ENCODE assay signal across 2 cellular contexts in the genomic region with DNA sequence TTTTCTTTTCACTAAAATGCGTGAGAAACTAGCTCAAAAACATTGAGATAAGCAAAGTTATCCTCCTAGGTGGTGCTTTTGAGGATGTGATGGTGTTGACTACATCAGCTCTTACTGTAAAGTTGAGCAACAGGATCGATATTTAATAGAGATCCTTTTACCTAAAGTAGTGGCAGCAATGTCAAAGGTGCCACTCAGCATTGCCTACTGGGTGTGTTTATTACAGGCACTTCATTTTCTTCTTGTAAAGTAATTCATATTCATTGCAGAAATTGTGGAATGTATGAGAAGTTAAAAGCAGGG.
TF ChIP-seq lines count a peak whose summit lies in the region.

No MANE protein-coding gene starts in this region.

TF ChIP-seq in H1, 55 proteins besides CTCF, POLR2A, EP300 and RAD21:
- TF ChIP-seq JUN (IDR thresholded peaks at IDR 0.05; ENCODE audit: low read depth, low read length) = no peak

TF ChIP-seq in GM12891, 5 proteins besides CTCF, POLR2A, EP300 and RAD21:
- no peak for TF ChIP-seq SPI1 (IDR thresholded peaks at IDR 0.05; ENCODE audit: low read depth, low read length)
- no peak for TF ChIP-seq POLR2AphosphoS5 (IDR thresholded peaks at IDR 0.05; ENCODE audit: low read depth, low read length)
- no peak for TF ChIP-seq PAX5 (IDR thresholded peaks at IDR 0.05; ENCODE audit: insufficient read depth, low read length, severe bottlenecking)
- no peak for TF ChIP-seq TAF1 (IDR thresholded peaks at IDR 0.05; ENCODE audit: low read depth, low read length)
- TF ChIP-seq POU2F2 (IDR thresholded peaks at IDR 0.05; ENCODE audit: low read depth, low read length) = no peak
TF ChIP-seq in GM12891: peak in this region for 0.
